ENCODE assay signal across 1 cellular context in genomic region chr7:5528815-5529442, GRCh38.
TF ChIP-seq lines count a peak whose summit lies in the region.

No MANE protein-coding gene starts in this region.

TF ChIP-seq in GM12878, 131 proteins besides CTCF, POLR2A, EP300 and RAD21:
- peak; percentile 80; the same call in 1 of the 2 replicates for TF ChIP-seq MLLT1 (IDR thresholded peaks at IDR 0.05)
- peak; percentile 12 for TF ChIP-seq SMAD1 (IDR thresholded peaks at IDR 0.05; ENCODE audit: low read depth, partially characterized antibody)
- peak; percentile 10; the same call in 1 of the 2 replicates for TF ChIP-seq TBL1XR1 (IDR thresholded peaks at IDR 0.05; ENCODE audit: low read depth, low read length)
- no peak for TF ChIP-seq STAT1 (conservative IDR thresholded peaks at IDR 0.05)
- 0 out of 2 replicates have a peak, but pooled peaks have one; percentile 6 for TF ChIP-seq REST (IDR thresholded peaks at IDR 0.05; ENCODE audit: low read depth, low read length)
- no peak for TF ChIP-seq WRNIP1 (IDR thresholded peaks at IDR 0.05; ENCODE audit: borderline replicate concordance, low read depth, low read length)
- TF ChIP-seq EGR1 (IDR thresholded peaks at IDR 0.05; ENCODE audit: borderline replicate concordance in 1 of 2, low read depth in 2 of 2, low read length in 2 of 2) = no peak
- no peak for TF ChIP-seq SKIL (IDR thresholded peaks at IDR 0.05; ENCODE audit: low read depth, poor library complexity, severe bottlenecking)
- TF ChIP-seq POLR2AphosphoS2 (IDR thresholded peaks at IDR 0.05; ENCODE audit: low read depth, low read length) = peak; percentile 68; the same call in 1 of the 2 replicates
- 0 out of 2 replicates have a peak, but pooled peaks have one; percentile 19 for TF ChIP-seq SIN3A (IDR thresholded peaks at IDR 0.05; ENCODE audit: low read depth, low read length)
- TF ChIP-seq BCL3 (IDR thresholded peaks at IDR 0.05; ENCODE audit: borderline replicate concordance, insufficient read depth, low read depth, low read length, poor library complexity, severe bottlenecking) = peak; percentile 12
- peak; percentile 0; the same call in 1 of the 2 replicates for TF ChIP-seq MXI1 (IDR thresholded peaks at IDR 0.05; ENCODE audit: low read depth, low read length)
- peak; percentile 68 for TF ChIP-seq POLR2AphosphoS5 (IDR thresholded peaks at IDR 0.05; ENCODE audit: low read length)
- no peak for TF ChIP-seq CBX5 (IDR thresholded peaks at IDR 0.05; ENCODE audit: low read depth)
- no peak for TF ChIP-seq TAF1 (IDR thresholded peaks at IDR 0.05; ENCODE audit: borderline replicate concordance, low read depth, low read length)
- peak; percentile 5; the same call in 1 of the 2 replicates for TF ChIP-seq PAX5 (IDR thresholded peaks at IDR 0.05; ENCODE audit: borderline replicate concordance, low read depth, low read length)
- TF ChIP-seq YY1 (IDR thresholded peaks at IDR 0.05; ENCODE audit: low read depth, low read length) = peak; percentile 24; the same call in 1 of the 2 replicates
- no peak for TF ChIP-seq FOXK2 (IDR thresholded peaks at IDR 0.05)
- TF ChIP-seq BACH1 (IDR thresholded peaks at IDR 0.05; ENCODE audit: borderline replicate concordance) = 0 out of 2 replicates have a peak, but pooled peaks have one; percentile 0
- TF ChIP-seq CBFB (IDR thresholded peaks at IDR 0.05; ENCODE audit: low read depth) = 0 out of 2 replicates have a peak, but pooled peaks have one; percentile 19
- no peak for TF ChIP-seq LARP7 (IDR thresholded peaks at IDR 0.05)
